9 cellular contexts compared by ENCODE assay signal in genomic region chr13:94712812-94713555, GRCh38. TPM values are rescaled to one million over a fixed set of nuclear protein-coding genes. Genes with fewer than 3 reads are reported as not detected.
DNase-seq lines count a peak whose midpoint lies in the region; ATAC-seq, FAIRE-seq and TF ChIP-seq lines count a peak whose summit lies in the region.
"Had no signal": no experiment of that assay in that cellular context is flagged by ENCODE, and none has a peak within 500 bp of the region (broad histone marks: within the 10 kb centered on the region; RNA-seq: fewer than 3 reads in every experiment).

No MANE protein-coding gene starts in this region.

- DNase-seq in COR-L47 (lab: John Stamatoyannopoulos, UW) (peak; percentile 39), GM12878 (ENCODE audit: low read depth, low spot score) (no peak), left colon (no peak)
- DNase-seq in stimulated activated CD4-positive, alpha-beta T cell treated with anti-CD3 and anti-CD28 coated beads, Interleukin-1b, Interleukin-23, amount 100 ng/mL, for 48 hours = no peak

- no peaks in the 10 kb centered on the region for H3K79me2 ChIP-seq in GM12878 (ENCODE audit: control insufficient read depth, insufficient read depth, low read length)

- H3K9ac ChIP-seq in HUES64 (ENCODE audit: low read depth, low read length) (peak overlapping the region; percentile 77), GM12878 (ENCODE audit: control insufficient read depth, insufficient read depth, low read length) (no peak overlapping the region), subcutaneous abdominal adipose tissue (ENCODE audit: low read length in 5 of 5) (no peak overlapping the region)

- no peak for TF ChIP-seq POLR2A in GM12878 (IDR thresholded peaks at IDR 0.05; ENCODE audit: low read depth, low read length)

- H3K36me3 ChIP-seq in HUES64 (ENCODE audit: insufficient read depth, low read length) = no peaks in the 10 kb centered on the region
- H3K36me3 ChIP-seq in GM12878 (ENCODE audit: control insufficient read depth in 2 of 2, insufficient read depth in 2 of 2, low read length in 1 of 2) = no peaks in the 10 kb centered on the region
- H3K36me3 ChIP-seq in subcutaneous abdominal adipose tissue (ENCODE audit: control insufficient read depth in 5 of 5, insufficient read depth in 5 of 5, low read length in 5 of 5) = no peaks in the 10 kb centered on the region

- H3K27ac ChIP-seq in HUES64 (ENCODE audit: low read depth, low read length) (no peak overlapping the region; the same call in 1 of the 2 replicates), GM12878 (ENCODE audit: control insufficient read depth, insufficient read depth) (no peak overlapping the region), subcutaneous abdominal adipose tissue (ENCODE audit: low read depth, low read length) (no peak overlapping the region)

- intact Hi-C loops in GM12878 (cut with micrococcal nuclease; ENCODE audit: unreplicated experiment) = no loop called here
- intact Hi-C loops in left colon (cut with DNase I, micrococcal nuclease) = no loop called here

- H3K27me3 ChIP-seq in HUES64 (ENCODE audit: insufficient read depth, low read length) (peaks cover 66% of the 10 kb centered on the region), GM12878 (replicated peaks in 1 of 2; ENCODE audit: control insufficient read depth in 2 of 2, insufficient read depth in 2 of 2, low read length in 1 of 2) (peaks cover 12 to 31% of the 10 kb centered on the region in 2 experiments), subcutaneous abdominal adipose tissue (ENCODE audit: control insufficient read depth in 5 of 5, insufficient read depth in 4 of 5, low read length in 5 of 5) (peaks cover 33 to 82% (median 51%) of the 10 kb centered on the region in 5 donors)

- H3K9me3 ChIP-seq in HUES64 (ENCODE audit: insufficient read depth, low read depth, low read length) (no peaks in the 10 kb centered on the region), GM12878 (replicated peaks; ENCODE audit: control insufficient read depth, insufficient read depth, low read length) (no peaks in the 10 kb centered on the region; the same call in 1 of the 3 replicates), subcutaneous abdominal adipose tissue (ENCODE audit: control insufficient read depth in 5 of 5, low read length in 5 of 5) (no peaks in the 10 kb centered on the region)

- no peak for TF ChIP-seq CTCF in GM12878 (IDR thresholded peaks at IDR 0.05 in 2 of 3, conservative IDR thresholded peaks at IDR 0.05 in 1 of 3; ENCODE audit: control insufficient read depth in 2 of 3, extremely low read depth in 1 of 3, insufficient read depth in 1 of 3, low read depth in 3 of 3, low read length in 3 of 3)

- CTCF ChIA-PET in GM12878 (lab: Yijun Ruan, JAX) = no interaction called here

- no peak overlapping the region for H2AFZ ChIP-seq in GM12878 (ENCODE audit: control insufficient read depth, low read depth, low read length)

- BruUV-seq in GM12878 (replicated peaks; lab: Mats Ljungman, UMichigan) = no TSS peak

- no peak for FAIRE-seq in GM12878 (lab: Jason Lieb, UNC)

- TF ChIP-seq EP300 in GM12878 (IDR thresholded peaks at IDR 0.05; ENCODE audit: borderline replicate concordance in 1 of 2, control insufficient read depth in 1 of 2, low read depth in 2 of 2, low read length in 2 of 2) = no peak

- POLR2A ChIA-PET in GM12878 (lab: Charles Lee) = no interaction called here

- WGBS in HUES64 = under 1% methylated on average over 76 of the region's 79 CpGs
- WGBS in GM12878 (ENCODE audit: insufficient coverage, insufficient replicate concordance, low lambda C conversion rate, missing lambda C conversion rate) = 1% methylated on average over 71 of the region's 79 CpGs

- H3K4me1 ChIP-seq in HUES64 (ENCODE audit: insufficient read depth, low read length) (peaks cover 62% of the 10 kb centered on the region), GM12878 (ENCODE audit: control insufficient read depth, insufficient read depth, low read length) (no peaks in the 10 kb centered on the region), subcutaneous abdominal adipose tissue (ENCODE audit: control insufficient read depth in 5 of 5, insufficient read depth in 5 of 5, low read length in 5 of 5) (peaks cover 0 to 29% (median 22%) of the 10 kb centered on the region in 5 donors)

- no peak for TF ChIP-seq RAD21 in GM12878 (IDR thresholded peaks at IDR 0.05; ENCODE audit: insufficient read depth, low read depth, low read length)

- RAD21 ChIA-PET in GM12878 (lab: Charles Lee; ENCODE audit: unreplicated experiment) = no interaction called here

- SMC1A ChIA-PET in GM12878 (lab: Charles Lee; ENCODE audit: uncharacterized antibody, unreplicated experiment) = no interaction called here

- ATAC-seq in GM12878 (peak; percentile 38), left colon (peak; percentile 45), HG02571 (IDR thresholded peaks at IDR 0.05; ENCODE audit: unreplicated experiment) (no peak), GM21717 (IDR thresholded peaks at IDR 0.05; ENCODE audit: unreplicated experiment) (no peak)

- H3K4me3 ChIP-seq in HUES64 (ENCODE audit: low read length) (peak overlapping the region; percentile 77), GM12878 (no peak overlapping the region), subcutaneous abdominal adipose tissue (ENCODE audit: low read depth in 1 of 5, low read length in 5 of 5) (peak overlapping the region in 4 of 5 donors; percentile 11 to 55 (median 34))

- no peaks in the 10 kb centered on the region for H4K20me1 ChIP-seq in GM12878 (ENCODE audit: control insufficient read depth, insufficient read depth)

- in situ Hi-C loops in GM12878 (cut with MboI) = no loop called here

- H3K4me2 ChIP-seq in GM12878 (ENCODE audit: control insufficient read depth, insufficient read depth) = 0 out of 2 replicates have a peak overlapping the region, but pooled peaks have one; percentile 17

TF ChIP-seq in GM12878, 131 proteins besides CTCF, POLR2A, EP300 and RAD21:
- TF ChIP-seq DPF2 (IDR thresholded peaks at IDR 0.05) (no peak), HDAC6 (IDR thresholded peaks at IDR 0.05; ENCODE audit: unreplicated experiment) (peak; percentile 57)

RNA-seq across cellular contexts. Expression of gene SOX21, which starts 0.6 kb away (rescaled TPM):
- polyA plus RNA-seq in HUES64 (2013, experiment 1 of 2) = 12.4 TPM
- 21.2 TPM for polyA plus RNA-seq in HUES64 (2013, experiment 2 of 2)
- total RNA-seq in GM12878 (2013; cell fraction: nucleolus; rRNA removed) = not detected in 2 replicates
- total RNA-seq in GM12878 (2014; rRNA removed) (not detected in 2 replicates), GM12878 (2014; rRNA removed; fragmentation: Illumina TruSeq; extraction: Trizol) (not detected in 2 replicates), GM12878 (2021) (not detected in 2 replicates), left colon (not detected)
- not detected for polyA plus RNA-seq in GM12878 (2011; ENCODE audit: low read depth)
- polyA plus RNA-seq in GM12878 (2011; rRNA removed) (not detected in 2 replicates), GM12878 (2014; fragmentation: Illumina TruSeq; extraction: Trizol) (not detected in 2 replicates), GM12878 (2014; fragmentation: Nextera tagmentation; extraction: Ambion mirVana) (not detected), GM12878 (2014; rRNA removed) (not detected in 2 replicates), GM12878 (2016; fragmentation: Nextera tagmentation; extraction: Ambion mirVana) (not detected)
- polyA plus RNA-seq in GM12878 (2011; cell fraction: cytosol; rRNA removed) = not detected in 2 replicates
- polyA plus RNA-seq in GM12878 (2011; cell fraction: nucleus; rRNA removed) = not detected in 2 replicates
- not detected in 2 replicates for polyA plus RNA-seq in GM12878 (2012)
- polyA minus RNA-seq in GM12878 (2011; rRNA and poly(A)+ RNA removed) = not detected in 2 replicates
- not detected in 2 replicates for polyA minus RNA-seq in GM12878 (2011; cell fraction: cytosol; rRNA and poly(A)+ RNA removed)
- not detected in 2 replicates for polyA minus RNA-seq in GM12878 (2011; cell fraction: nucleus; rRNA and poly(A)+ RNA removed)
- total RNA-seq: liver had no signal
- polyA plus RNA-seq: liver had no signal

Comparison
In these comparisons a context has a peak if more than half of its experiments do, and no peak if none do; other contexts are left out.
1. ATAC-seq: peak in GM12878 (single experiment) and left colon (single experiment); none in HG02571 (single experiment) and GM21717 (single experiment).